Comparison of ENCODE assay signal across 13 cellular contexts in genomic region chr3:169954142-169954756, GRCh38. TPM values are rescaled to one million over a fixed set of nuclear protein-coding genes. Genes with fewer than 3 reads are reported as not detected.
DNase-seq lines count a peak whose midpoint lies in the region; ATAC-seq, FAIRE-seq and TF ChIP-seq lines count a peak whose summit lies in the region.
"Had no signal": no experiment of that assay in that cellular context is flagged by ENCODE, and none has a peak within 500 bp of the region (broad histone marks: within the 10 kb centered on the region; RNA-seq: fewer than 3 reads in every experiment).

No MANE protein-coding gene starts in this region.

- TF ChIP-seq POLR2A in GM12891 (IDR thresholded peaks at IDR 0.05; ENCODE audit: low read depth, low read length) (no peak), K562 (conservative IDR thresholded peaks at IDR 0.05) (no peak)

- H3K79me2 ChIP-seq in K562 (ENCODE audit: control insufficient read depth, insufficient read depth, low read length): no peaks in the 10 kb centered on the region

- BruUV-seq in K562 (replicated peaks; lab: Mats Ljungman, UMichigan): no TSS peak

- H3K27ac ChIP-seq in K562 (ENCODE audit: extremely low read depth, low read depth, low read length): no peak overlapping the region
- H3K27ac ChIP-seq: SJSA1 had no signal

- peaks cover 6% of the 10 kb centered on the region for H3K27me3 Mint-ChIP-seq in chondrocyte (ENCODE audit: low read depth)

- FAIRE-seq in GM12891 (lab: Jason Lieb, UNC): no peak
- peak; percentile 57 for FAIRE-seq in K562 (lab: Jason Lieb, UNC)

- H3K9me3 ChIP-seq in K562 (replicated peaks; ENCODE audit: control insufficient read depth, insufficient read depth, low read depth, low read length): no peaks in the 10 kb centered on the region
- H3K9me3 ChIP-seq: SJSA1 had no signal

- intact Hi-C loops in K562 (cut with micrococcal nuclease): no loop called here

- no peaks in the 10 kb centered on the region for H3K27me3 ChIP-seq in K562 (ENCODE audit: control insufficient read depth in 2 of 2, insufficient read depth in 2 of 2, low read length in 2 of 2)
- H3K27me3 ChIP-seq: SJSA1 had no signal

- 30% methylated on average over 6 of the region's 6 CpGs for WGBS in K562 (ENCODE audit: insufficient coverage, low coverage, missing lambda C conversion rate)

- CTCF ChIA-PET in K562 (lab: Yijun Ruan, JAX; ENCODE audit: low intra/inter-chr PET ratio): no interaction called here

- in situ Hi-C loops in K562 (cut with MboI): loop anchor here (25.0 kb wide), 1 partner anchor 817 kb away; no protein-coding TSS in a partner anchor

- TF ChIP-seq EP300 in K562 (IDR thresholded peaks at IDR 0.05; ENCODE audit: low read length): no peak

- TF ChIP-seq CTCF in K562 (IDR thresholded peaks at IDR 0.05 in 2 of 3, conservative IDR thresholded peaks at IDR 0.05 in 1 of 3; ENCODE audit: insufficient read depth in 2 of 3, low read depth in 1 of 3, low read length in 3 of 3) (no peak), chondrocyte (IDR thresholded peaks at IDR 0.05) (no peak)

- no peak overlapping the region for H3K4me2 ChIP-seq in K562 (ENCODE audit: insufficient read depth, low read length)

- H3K4me1 ChIP-seq in K562 (replicated peaks in 1 of 2; ENCODE audit: control insufficient read depth in 2 of 2, insufficient read depth in 2 of 2, low read length in 2 of 2): peaks cover 6 to 20% of the 10 kb centered on the region in 2 experiments
- H3K4me1 ChIP-seq: SJSA1 had no signal

- H4K20me1 ChIP-seq in K562 (replicated peaks; ENCODE audit: control insufficient read depth, insufficient read depth, low read length): no peaks in the 10 kb centered on the region

- no peaks in the 10 kb centered on the region for H3K4me1 Mint-ChIP-seq in chondrocyte (ENCODE audit: low read depth)

- peak overlapping the region; percentile 82 for H2AFZ ChIP-seq in K562 (ENCODE audit: low read depth, low read length)

- no peaks in the 10 kb centered on the region for H3K36me3 ChIP-seq in K562 (ENCODE audit: control insufficient read depth, insufficient read depth, low read length)
- H3K36me3 ChIP-seq: SJSA1 had no signal

- DNase-seq in GM12891 (ENCODE audit: insufficient read length, low spot score): no peak
- DNase-seq in K562 (ENCODE audit: extremely low read depth in 1 of 4, low spot score in 3 of 4): no peak
- DNase-seq in chondrocyte (ENCODE audit: low spot score): no peak
- no peak for DNase-seq in stimulated activated CD4-positive, alpha-beta T cell treated with anti-CD3 and anti-CD28 coated beads, Interleukin-4, amount 100 ng/mL, for 1 hour
- DNase-seq in COLO668 (lab: John Stamatoyannopoulos, UW; ENCODE audit: unreplicated experiment): no peak
- DNase-seq in middle frontal gyrus (ENCODE audit: extremely low spot score, low spot score): no peak
- DNase-seq: activated naive CD4-positive, alpha-beta T cell treated with anti-CD3 and anti-CD28 coated beads, Interleukin-2, amount 10 ng/mL, durations not matched to agents 7 days and 5 days had no signal

- TF ChIP-seq RAD21 in K562 (CRISPR knock-in tag; conservative IDR thresholded peaks at IDR 0.05 in 1 of 2, IDR thresholded peaks at IDR 0.05 in 1 of 2): no peak

- H3K9me3 Mint-ChIP-seq in chondrocyte (ENCODE audit: low read depth): no peaks in the 10 kb centered on the region
- H3K9me3 Mint-ChIP-seq: activated naive CD4-positive, alpha-beta T cell treated with anti-CD3 and anti-CD28 coated beads, Interleukin-2, amount 10 ng/mL, durations not matched to agents 7 days and 5 days had no signal

- H3K9ac ChIP-seq in K562 (ENCODE audit: insufficient read depth in 1 of 2, low read depth in 2 of 2, low read length in 2 of 2): no peak overlapping the region

- POLR2A ChIA-PET in K562 (lab: Yijun Ruan, JAX): interaction anchor here (0.6 to 1.6 kb wide), 3 partner anchors 13 to 320 kb away, joined by 3 to 5 read pairs (median 5); partner anchors contain the start of gene SEC62

- H3K4me3 ChIP-seq in K562: no peak overlapping the region
- H3K4me3 ChIP-seq: SJSA1 had no signal

- H3K4me3 Mint-ChIP-seq in chondrocyte (ENCODE audit: unreplicated experiment): no peak overlapping the region
- H3K4me3 Mint-ChIP-seq: activated naive CD4-positive, alpha-beta T cell treated with anti-CD3 and anti-CD28 coated beads, Interleukin-2, amount 10 ng/mL, durations not matched to agents 7 days and 5 days had no signal

- no peaks in the 10 kb centered on the region for H3K36me3 Mint-ChIP-seq in chondrocyte (ENCODE audit: low read depth)
- H3K36me3 Mint-ChIP-seq: activated naive CD4-positive, alpha-beta T cell treated with anti-CD3 and anti-CD28 coated beads, Interleukin-2, amount 10 ng/mL, durations not matched to agents 7 days and 5 days had no signal

- ATAC-seq in GM21423 (IDR thresholded peaks at IDR 0.05; ENCODE audit: unreplicated experiment): peak; percentile 63
- ATAC-seq in HG03432 (IDR thresholded peaks at IDR 0.05; ENCODE audit: unreplicated experiment): peak; percentile 87
- no peak for ATAC-seq in K562

- no peaks in the 10 kb centered on the region for H3K9me1 ChIP-seq in K562 (ENCODE audit: control insufficient read depth, insufficient read depth, low read length)

- H3K27ac Mint-ChIP-seq in chondrocyte (ENCODE audit: unreplicated experiment): no peak overlapping the region
- H3K27ac Mint-ChIP-seq: activated naive CD4-positive, alpha-beta T cell treated with anti-CD3 and anti-CD28 coated beads, Interleukin-2, amount 10 ng/mL, durations not matched to agents 7 days and 5 days had no signal

TF ChIP-seq in GM12891, 5 proteins besides CTCF, POLR2A, EP300 and RAD21:
- no peak for TF ChIP-seq POU2F2 (IDR thresholded peaks at IDR 0.05; ENCODE audit: low read depth, low read length)
- TF ChIP-seq POLR2AphosphoS5 (IDR thresholded peaks at IDR 0.05; ENCODE audit: low read depth, low read length): peak; percentile 49; the same call in 1 of the 2 replicates
- no peak for TF ChIP-seq SPI1 (IDR thresholded peaks at IDR 0.05; ENCODE audit: low read depth, low read length)
- TF ChIP-seq TAF1 (IDR thresholded peaks at IDR 0.05; ENCODE audit: low read depth, low read length): 0 out of 2 replicates have a peak, but pooled peaks have one; percentile 10
- TF ChIP-seq PAX5 (IDR thresholded peaks at IDR 0.05; ENCODE audit: insufficient read depth, low read length, severe bottlenecking): no peak

TF ChIP-seq in K562, 482 proteins besides CTCF, POLR2A, EP300 and RAD21 (continues in another document):
- TF ChIP-seq GABPA (tag; conservative IDR thresholded peaks at IDR 0.05; ENCODE audit: low read depth) (no peak), MED1 (CRISPR knock-in tag; IDR thresholded peaks at IDR 0.05; ENCODE audit: borderline replicate concordance) (no peak), XRCC4 (IDR thresholded peaks at IDR 0.05; ENCODE audit: extremely low read depth, insufficient read depth, insufficient read length) (no peak), ZNF766 (CRISPR knock-in tag; conservative IDR thresholded peaks at IDR 0.05) (no peak), HEY1 (CRISPR knock-in tag; IDR thresholded peaks at IDR 0.05; ENCODE audit: borderline replicate concordance) (no peak), RCOR1 (IDR thresholded peaks at IDR 0.05; ENCODE audit: borderline replicate concordance in 1 of 2, low read depth in 2 of 2, low read length in 2 of 2) (no peak), EWSR1 (IDR thresholded peaks at IDR 0.05; ENCODE audit: borderline replicate concordance, low read depth, partially characterized antibody) (no peak), HNRNPUL1 (IDR thresholded peaks at IDR 0.05; ENCODE audit: low read length) (no peak), SRSF9 (IDR thresholded peaks at IDR 0.05; ENCODE audit: borderline replicate concordance, low read depth, low read length) (no peak), MCM3 (IDR thresholded peaks at IDR 0.05) (no peak)

RNA-seq across cellular contexts. Expression of gene SEC62, which starts 12.4 kb away (rescaled TPM):
- 61.2 TPM for polyA plus RNA-seq in GM12891 (2012; ENCODE audit: low read depth, missing spikeins)
- total RNA-seq in K562 (2011; cell fraction: chromatin; rRNA removed; ENCODE audit: low replicate concordance): 16.8 and 69.9 TPM in 2 replicates
- total RNA-seq in K562 (2011; cell fraction: nucleolus; rRNA removed): 9.7 and 15.5 TPM in 2 replicates
- total RNA-seq in K562 (2011; cell fraction: nucleoplasm; rRNA removed): 37.0 and 70.5 TPM in 2 replicates
- total RNA-seq in K562 (2014; rRNA removed): 34.5 and 36.0 TPM in 2 replicates
- 45.3 and 55.8 TPM in 2 replicates for total RNA-seq in K562 (2014; rRNA removed; fragmentation: Illumina TruSeq; extraction: Trizol)
- total RNA-seq in K562 (2015; rRNA removed; fragmentation: Illumina TruSeq; extraction: Trizol): 47.9 and 51.8 TPM in 2 replicates
- 46.6 and 52.1 TPM in 2 replicates for total RNA-seq in K562 (2021)
- 47.3 and 54.0 TPM in 2 replicates for polyA plus RNA-seq in K562 (2011; rRNA removed)
- 28.3 and 50.2 TPM in 2 replicates for polyA plus RNA-seq in K562 (2011; cell fraction: cytosol; rRNA removed)
- polyA plus RNA-seq in K562 (2011; cell fraction: nucleus; rRNA removed): 24.7 and 33.9 TPM in 2 replicates
- polyA plus RNA-seq in K562 (2012): 36.4 and 92.2 TPM in 2 replicates
- polyA plus RNA-seq in K562 (2014; fragmentation: Illumina TruSeq; extraction: Trizol): 62.6 and 78.8 TPM in 2 replicates
- polyA plus RNA-seq in K562 (2014; fragmentation: Nextera tagmentation; extraction: Ambion mirVana): 100 to 1,000 TPM; 118 to 152 TPM
- 43.2 and 52.7 TPM in 2 replicates for polyA plus RNA-seq in K562 (2014; rRNA removed)
- 94.8 and 102 TPM in 2 replicates for polyA minus RNA-seq in K562 (2011; rRNA and poly(A)+ RNA removed)
- polyA minus RNA-seq in K562 (2011; cell fraction: cytosol; rRNA and poly(A)+ RNA removed): 18.3 and 22.0 TPM in 2 replicates
- polyA minus RNA-seq in K562 (2011; cell fraction: nucleus; rRNA and poly(A)+ RNA removed): 10.4 and 24.3 TPM in 2 replicates
- total RNA-seq in chondrocyte: 99.2 to 128 TPM (median 106 TPM) in 3 replicates

RNA-seq across cellular contexts. Expression of gene SAMD7, which starts 42.9 kb away (rescaled TPM):
- not detected for polyA plus RNA-seq in GM12891 (2012; ENCODE audit: low read depth, missing spikeins)
- total RNA-seq in K562 (2011; cell fraction: chromatin; rRNA removed; ENCODE audit: low replicate concordance): not detected in 2 replicates
- not detected in 2 replicates for total RNA-seq in K562 (2011; cell fraction: nucleolus; rRNA removed)
- total RNA-seq in K562 (2011; cell fraction: nucleoplasm; rRNA removed): not detected in 2 replicates
- total RNA-seq in K562 (2014; rRNA removed): not detected in 2 replicates
- not detected in 2 replicates for total RNA-seq in K562 (2014; rRNA removed; fragmentation: Illumina TruSeq; extraction: Trizol)
- total RNA-seq in K562 (2015; rRNA removed; fragmentation: Illumina TruSeq; extraction: Trizol): not detected in 2 replicates
- not detected in 2 replicates for total RNA-seq in K562 (2021)
- not detected in 2 replicates for polyA plus RNA-seq in K562 (2011; rRNA removed)
- not detected in 2 replicates for polyA plus RNA-seq in K562 (2011; cell fraction: cytosol; rRNA removed)
- polyA plus RNA-seq in K562 (2011; cell fraction: nucleus; rRNA removed): not detected in 2 replicates
- polyA plus RNA-seq in K562 (2012): not detected in 2 replicates
- polyA plus RNA-seq in K562 (2014; fragmentation: Illumina TruSeq; extraction: Trizol): not detected in 2 replicates
- polyA plus RNA-seq in K562 (2014; fragmentation: Nextera tagmentation; extraction: Ambion mirVana): not detected
- polyA plus RNA-seq in K562 (2014; rRNA removed): not detected in 2 replicates
- polyA minus RNA-seq in K562 (2011; rRNA and poly(A)+ RNA removed): not detected in 2 replicates
- not detected in 2 replicates for polyA minus RNA-seq in K562 (2011; cell fraction: cytosol; rRNA and poly(A)+ RNA removed)
- not detected in 2 replicates for polyA minus RNA-seq in K562 (2011; cell fraction: nucleus; rRNA and poly(A)+ RNA removed)
- total RNA-seq in chondrocyte: not detected in 3 replicates
- total RNA-seq: Daoy, mucosa of gallbladder, SJSA1 had no signal
- polyA plus RNA-seq: esophagus had no signal
